ENCODE assay signal across 22 cellular contexts in genomic region chr18:70085641-70086040, GRCh38.
"Had no signal": no experiment of that assay in that cellular context is flagged by ENCODE, and none has a peak within 500 bp of the region (broad histone marks: within the 10 kb centered on the region; RNA-seq: fewer than 3 reads in every experiment).

No MANE protein-coding gene starts in this region.

- H3K4me3 ChIP-seq: MG63 had no signal

- DNase-seq: Karpas-422; KG1; MG63; NCI-H1436; NCI-H187; NCI-H2029; NCI-H2081 treated with DMSO at 0.1 percent for 48 hours; NCI-H2171; NCI-H226; NCI-H446; NCI-H510A; NCI-H524 treated with DMSO at 0.1 percent for 48 hours; NCI-H69; NCI-H82; NK-92 treated with Interleukin-12 subunit alpha and Interleukin-12 subunit beta, amount 100 ng/mL, for 24 hours; PC-3; SHP77; SK-N-SH; T-cell had no signal

- H3K9me3 Mint-ChIP-seq: IgD-negative memory B cell, T-cell had no signal

- H3K4me3 Mint-ChIP-seq: IgD-negative memory B cell, T-cell had no signal

- H3K9me3 ChIP-seq: MG63, SK-N-SH had no signal

- H3K4me1 Mint-ChIP-seq: T-cell had no signal

- H3K4me2 ChIP-seq: SK-N-SH had no signal

- H3K27me3 Mint-ChIP-seq: IgD-negative memory B cell, T-cell had no signal

- H3K27ac ChIP-seq: RWPE1 had no signal

- H3K27me3 ChIP-seq: MG63 had no signal

- H3K27ac Mint-ChIP-seq: IgD-negative memory B cell, T-cell had no signal

- H3K9ac ChIP-seq: SK-N-SH had no signal

- ATAC-seq: Panc1, PC-3, T-cell had no signal
